11 cellular contexts compared by ENCODE assay signal in the genomic region with DNA sequence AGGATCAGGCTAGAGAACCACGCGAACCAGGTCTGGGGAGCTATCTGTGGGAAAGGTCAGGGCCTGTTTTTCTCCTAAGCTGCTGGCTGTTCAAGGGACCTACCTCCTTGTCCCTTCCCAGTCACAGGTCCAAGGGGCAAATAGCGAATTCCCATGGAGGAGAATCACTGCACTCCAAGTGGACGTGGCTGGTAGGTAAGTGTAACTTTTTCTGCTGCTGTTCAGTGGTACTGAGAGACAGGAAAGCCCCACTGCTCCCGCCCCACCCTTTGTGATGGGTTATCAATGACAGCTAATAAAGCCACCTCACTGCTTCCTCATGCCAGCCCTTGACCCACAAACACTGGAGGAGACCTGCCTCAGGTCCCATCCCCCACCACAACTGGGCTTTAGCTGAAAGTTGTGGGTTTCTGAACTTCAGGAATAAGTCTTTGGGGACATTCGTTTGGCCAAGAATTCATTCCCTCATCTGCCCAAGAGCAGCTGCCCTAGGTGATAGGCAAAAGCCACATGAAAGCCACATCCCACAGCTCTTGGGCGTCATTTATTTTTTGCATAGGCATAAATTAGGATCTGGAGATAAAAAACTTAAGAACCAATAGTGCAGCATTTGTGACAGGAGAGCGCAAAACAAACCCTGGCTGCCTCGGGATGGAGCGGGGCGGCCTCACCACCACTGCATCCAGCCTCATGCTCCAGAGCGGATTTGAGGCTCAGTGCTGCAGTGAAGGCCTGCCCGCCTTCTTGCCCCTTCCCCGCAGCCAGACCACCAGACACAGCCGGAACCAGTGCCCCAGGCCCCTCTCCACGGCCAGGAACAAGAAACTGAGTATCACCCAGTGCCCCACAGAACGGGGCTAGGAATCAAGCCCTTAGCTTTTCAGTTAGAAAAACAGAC. TPM values are rescaled to one million over a fixed set of nuclear protein-coding genes. Genes with fewer than 3 reads are reported as not detected.
A peak's percentile ranks its signal among the peaks of the same experiment; 100 is the strongest.
DNase-seq lines count a peak whose midpoint lies in the region; ATAC-seq, FAIRE-seq and TF ChIP-seq lines count a peak whose summit lies in the region.
"Had no signal": no experiment of that assay in that cellular context is flagged by ENCODE, and none has a peak within 500 bp of the region (broad histone marks: within the 10 kb centered on the region; RNA-seq: fewer than 3 reads in every experiment).

No MANE protein-coding gene starts in this region.

- no peak for TF ChIP-seq EP300 in K562 (IDR thresholded peaks at IDR 0.05; ENCODE audit: low read length)

- H3K36me3 Mint-ChIP-seq in activated CD4-positive, alpha-beta T cell treated with anti-CD3 and anti-CD28 coated beads, Interleukin-2, amount 10 ng/mL, durations not matched to agents 7 days and 5 days (ENCODE audit: low read depth) = peaks cover 70% of the 10 kb centered on the region

- no peaks in the 10 kb centered on the region; the same call in 1 of the 2 replicates for H4K20me1 ChIP-seq in K562 (replicated peaks; ENCODE audit: control insufficient read depth, insufficient read depth, low read length)

- in situ Hi-C loops in K562 (cut with MboI) = no loop called here

- H3K4me1 Mint-ChIP-seq in activated CD4-positive, alpha-beta T cell treated with anti-CD3 and anti-CD28 coated beads, Interleukin-2, amount 10 ng/mL, durations not matched to agents 7 days and 5 days = peaks cover 51% of the 10 kb centered on the region

- H3K27me3 ChIP-seq in K562 (ENCODE audit: control insufficient read depth in 2 of 2, insufficient read depth in 2 of 2, low read length in 2 of 2) = no peaks in the 10 kb centered on the region
- H3K27me3 ChIP-seq: brain microvascular endothelial cell had no signal

- H3K4me3 Mint-ChIP-seq in activated CD4-positive, alpha-beta T cell treated with anti-CD3 and anti-CD28 coated beads, Interleukin-2, amount 10 ng/mL, durations not matched to agents 7 days and 5 days = peak overlapping the region; percentile 34

- no peak for DNase-seq in activated CD4-positive, alpha-beta T cell treated with anti-CD3 and anti-CD28 coated beads, Interleukin-2, amount 10 ng/mL, durations not matched to agents 7 days and 5 days
- DNase-seq in activated CD4-positive, alpha-beta T cell treated with anti-CD3 and anti-CD28 coated beads for 48 hours = no peak
- no peak for DNase-seq in K562 (ENCODE audit: extremely low read depth in 1 of 4, low spot score in 3 of 4)
- no peak for DNase-seq in NCI-H1092 (lab: John Stamatoyannopoulos, UW)
- no peak for DNase-seq in NCI-H82 treated with DMSO at 0.1 percent for 48 hours (lab: John Stamatoyannopoulos, UW; ENCODE audit: unreplicated experiment)
- DNase-seq in activated CD4-positive, CD25-positive, alpha-beta regulatory T cell (lab: John Stamatoyannopoulos, UW) = no peak
- DNase-seq: brain microvascular endothelial cell had no signal

- intact Hi-C loops in K562 (cut with micrococcal nuclease) = no loop called here

- H3K4me2 ChIP-seq in K562 (ENCODE audit: insufficient read depth, low read length) = no peak overlapping the region

- POLR2A ChIA-PET in activated CD4-positive, alpha-beta T cell treated with anti-CD3 and anti-CD28 coated beads, Interleukin-2, amount 10 ng/mL, durations not matched to agents 7 days and 5 days (lab: Charles Lee) = interaction anchor here (0.7 to 1.6 kb wide), 3 partner anchors 20 to 76 kb away, joined by 3 to 5 read pairs (median 3); partner anchors contain the start of gene GTPBP1
- POLR2A ChIA-PET in K562 (lab: Yijun Ruan, JAX) = interaction anchor here (0.9 to 3.4 kb wide), 8 partner anchors 9 to 29 kb away, joined by 3 to 24 read pairs (median 4); partner anchors contain the start of genes GTPBP1 and SUN2

- 81% methylated on average over 13 of the region's 17 CpGs for WGBS in K562 (ENCODE audit: insufficient coverage, low coverage, missing lambda C conversion rate)
- whole genome bisulfite sequencing in mesodermal cell (ENCODE audit: insufficient coverage in 2 of 2), 2 experiments = 93 to 99% methylated on average over 10 to 12 of the region's 17 CpGs

- TF ChIP-seq POLR2A in K562 (conservative IDR thresholded peaks at IDR 0.05) = no peak

- no peak for TF ChIP-seq CTCF in K562 (IDR thresholded peaks at IDR 0.05 in 2 of 3, conservative IDR thresholded peaks at IDR 0.05 in 1 of 3; ENCODE audit: insufficient read depth in 2 of 3, low read depth in 1 of 3, low read length in 3 of 3)

- FAIRE-seq in K562 (lab: Jason Lieb, UNC) = no peak

- CTCF ChIA-PET in activated CD4-positive, alpha-beta T cell treated with anti-CD3 and anti-CD28 coated beads, Interleukin-2, amount 10 ng/mL, durations not matched to agents 7 days and 5 days (lab: Charles Lee) = interaction anchor here (0.6 to 2.7 kb wide), 11 partner anchors 10 to 58 kb away, joined by 3 to 16 read pairs (median 4); partner anchors contain the start of gene TOMM22
- CTCF ChIA-PET in K562 (lab: Yijun Ruan, JAX; ENCODE audit: low intra/inter-chr PET ratio) = no interaction called here

- no peak overlapping the region for H3K9ac ChIP-seq in K562 (ENCODE audit: insufficient read depth in 1 of 2, low read depth in 2 of 2, low read length in 2 of 2)

- H3K27ac Mint-ChIP-seq in activated CD4-positive, alpha-beta T cell treated with anti-CD3 and anti-CD28 coated beads, Interleukin-2, amount 10 ng/mL, durations not matched to agents 7 days and 5 days = peak overlapping the region; percentile 87

- H3K4me1 ChIP-seq in K562 (replicated peaks in 1 of 2; ENCODE audit: control insufficient read depth in 2 of 2, insufficient read depth in 2 of 2, low read length in 2 of 2) = peaks cover 0 to 13% of the 10 kb centered on the region in 2 experiments; a peak in 2 of 5 replicates
- peaks cover 6% of the 10 kb centered on the region for H3K4me1 ChIP-seq in mesodermal cell (ENCODE audit: control insufficient read depth, insufficient read depth, low read length, poor library complexity, severe bottlenecking)

- H2AFZ ChIP-seq in K562 (ENCODE audit: low read depth, low read length) = no peak overlapping the region

- no peaks in the 10 kb centered on the region for H3K79me2 ChIP-seq in K562 (ENCODE audit: control insufficient read depth, insufficient read depth, low read length)

- H3K4me3 ChIP-seq in K562 (no peak overlapping the region), mesodermal cell (ENCODE audit: extremely low read depth, insufficient read depth, low read length, poor library complexity, severe bottlenecking) (no peak overlapping the region)
- H3K4me3 ChIP-seq: skin epidermis had no signal

- H3K9me3 ChIP-seq in K562 (replicated peaks; ENCODE audit: control insufficient read depth, insufficient read depth, low read depth, low read length) = no peaks in the 10 kb centered on the region
- no peaks in the 10 kb centered on the region for H3K9me3 ChIP-seq in mesodermal cell (ENCODE audit: control insufficient read depth, low read length)

- no peaks in the 10 kb centered on the region for H3K27me3 Mint-ChIP-seq in activated CD4-positive, alpha-beta T cell treated with anti-CD3 and anti-CD28 coated beads, Interleukin-2, amount 10 ng/mL, durations not matched to agents 7 days and 5 days

- no peaks in the 10 kb centered on the region for H3K9me3 Mint-ChIP-seq in activated CD4-positive, alpha-beta T cell treated with anti-CD3 and anti-CD28 coated beads, Interleukin-2, amount 10 ng/mL, durations not matched to agents 7 days and 5 days

- BruUV-seq in K562 (replicated peaks; lab: Mats Ljungman, UMichigan) = TSS peak; percentile 61

- no peak for TF ChIP-seq RAD21 in K562 (CRISPR knock-in tag; conservative IDR thresholded peaks at IDR 0.05 in 1 of 2, IDR thresholded peaks at IDR 0.05 in 1 of 2)

- H3K36me3 ChIP-seq in K562 (ENCODE audit: control insufficient read depth, insufficient read depth, low read length) (peaks cover 92% of the 10 kb centered on the region; the same call in 2 of the 3 replicates), mesodermal cell (ENCODE audit: control insufficient read depth, insufficient read depth, low read length) (peaks cover 88% of the 10 kb centered on the region)

- no peak for ATAC-seq in K562

- H3K27ac ChIP-seq in K562 (ENCODE audit: extremely low read depth, low read depth, low read length) = no peak overlapping the region
- peak overlapping the region; percentile 5 for H3K27ac ChIP-seq in mesodermal cell (ENCODE audit: low read depth, low read length, severe bottlenecking)
- H3K27ac ChIP-seq in temporal lobe (ENCODE audit: low read depth, low read length) = peak overlapping the region; percentile 99
- H3K27ac ChIP-seq: brain microvascular endothelial cell, HL-60 had no signal

- H3K9me1 ChIP-seq in K562 (ENCODE audit: control insufficient read depth, insufficient read depth, low read length) = no peaks in the 10 kb centered on the region

RNA-seq across cellular contexts. Expression of gene SUN2, which starts 21.3 kb away (rescaled TPM):
- total RNA-seq in activated CD4-positive, alpha-beta T cell treated with anti-CD3 and anti-CD28 coated beads, Interleukin-2, amount 10 ng/mL, durations not matched to agents 7 days and 5 days = 100 to 1,000 TPM; 582 to 702 TPM
- 38.9 and 115 TPM in 2 replicates for total RNA-seq in K562 (2011; cell fraction: chromatin; rRNA removed; ENCODE audit: low replicate concordance)
- total RNA-seq in K562 (2011; cell fraction: nucleolus; rRNA removed) = 125 TPM in 2 replicates
- total RNA-seq in K562 (2011; cell fraction: nucleoplasm; rRNA removed) = 65.3 and 80.1 TPM in 2 replicates
- total RNA-seq in K562 (2014; rRNA removed) (31.0 and 42.6 TPM in 2 replicates), K562 (2014; rRNA removed; fragmentation: Illumina TruSeq; extraction: Trizol) (5.2 and 7.1 TPM in 2 replicates), K562 (2015; rRNA removed; fragmentation: Illumina TruSeq; extraction: Trizol) (18.2 and 19.5 TPM in 2 replicates), K562 (2021) (37.2 and 38.8 TPM in 2 replicates), temporal lobe (77.9 TPM)
- polyA plus RNA-seq in K562 (2011; rRNA removed) (16.7 and 26.9 TPM in 2 replicates), K562 (2014; fragmentation: Illumina TruSeq; extraction: Trizol) (13.8 and 22.6 TPM in 2 replicates), K562 (2014; fragmentation: Nextera tagmentation; extraction: Ambion mirVana) (under 1 TPM; 0.11 to 0.21 TPM), K562 (2014; rRNA removed) (27.8 and 31.5 TPM in 2 replicates)
- polyA plus RNA-seq in K562 (2011; cell fraction: cytosol; rRNA removed) = 23.3 and 36.3 TPM in 2 replicates
- polyA plus RNA-seq in K562 (2011; cell fraction: nucleus; rRNA removed) = 62.6 and 82.3 TPM in 2 replicates
- polyA plus RNA-seq in K562 (2012) = 27.0 and 67.0 TPM in 2 replicates
- 9.1 and 19.4 TPM in 2 replicates for polyA minus RNA-seq in K562 (2011; rRNA and poly(A)+ RNA removed)
- polyA minus RNA-seq in K562 (2011; cell fraction: cytosol; rRNA and poly(A)+ RNA removed) = 28.2 and 36.8 TPM in 2 replicates
- 28.8 and 33.5 TPM in 2 replicates for polyA minus RNA-seq in K562 (2011; cell fraction: nucleus; rRNA and poly(A)+ RNA removed)
- polyA plus RNA-seq in mesodermal cell (2013, experiment 1 of 2) = 68.4 TPM
- polyA plus RNA-seq in mesodermal cell (2013, experiment 2 of 2) = 49.5 TPM

RNA-seq across cellular contexts. Expression of gene GTPBP1, which starts 28.7 kb away (rescaled TPM):
- total RNA-seq in activated CD4-positive, alpha-beta T cell treated with anti-CD3 and anti-CD28 coated beads, Interleukin-2, amount 10 ng/mL, durations not matched to agents 7 days and 5 days = 10 to 100 TPM; 68.5 to 77.1 TPM
- 178 and 289 TPM in 2 replicates for total RNA-seq in K562 (2011; cell fraction: chromatin; rRNA removed; ENCODE audit: low replicate concordance)
- total RNA-seq in K562 (2011; cell fraction: nucleolus; rRNA removed) = 122 and 125 TPM in 2 replicates
- total RNA-seq in K562 (2011; cell fraction: nucleoplasm; rRNA removed) = 108 and 125 TPM in 2 replicates
- total RNA-seq in K562 (2014; rRNA removed) (24.4 and 25.0 TPM in 2 replicates), K562 (2014; rRNA removed; fragmentation: Illumina TruSeq; extraction: Trizol) (14.5 and 17.5 TPM in 2 replicates), K562 (2015; rRNA removed; fragmentation: Illumina TruSeq; extraction: Trizol) (15.9 and 16.0 TPM in 2 replicates), K562 (2021) (43.0 and 53.2 TPM in 2 replicates), temporal lobe (28.5 TPM)
- polyA plus RNA-seq in K562 (2011; rRNA removed) (23.3 and 38.4 TPM in 2 replicates), K562 (2014; fragmentation: Illumina TruSeq; extraction: Trizol) (30.6 and 38.6 TPM in 2 replicates), K562 (2014; fragmentation: Nextera tagmentation; extraction: Ambion mirVana) (under 1 TPM; 0.83 to 0.95 TPM), K562 (2014; rRNA removed) (30.9 and 32.6 TPM in 2 replicates)
- polyA plus RNA-seq in K562 (2011; cell fraction: cytosol; rRNA removed) = 17.9 and 20.7 TPM in 2 replicates
- polyA plus RNA-seq in K562 (2011; cell fraction: nucleus; rRNA removed) = 79.8 and 120 TPM in 2 replicates
- polyA plus RNA-seq in K562 (2012) = 22.5 and 29.8 TPM in 2 replicates
- 57.9 and 59.7 TPM in 2 replicates for polyA minus RNA-seq in K562 (2011; rRNA and poly(A)+ RNA removed)
- 24.3 and 38.6 TPM in 2 replicates for polyA minus RNA-seq in K562 (2011; cell fraction: cytosol; rRNA and poly(A)+ RNA removed)
- 57.2 and 62.2 TPM in 2 replicates for polyA minus RNA-seq in K562 (2011; cell fraction: nucleus; rRNA and poly(A)+ RNA removed)
- 44.4 TPM for polyA plus RNA-seq in mesodermal cell (2013, experiment 1 of 2)
- polyA plus RNA-seq in mesodermal cell (2013, experiment 2 of 2) = 39.6 TPM

RNA-seq across cellular contexts. Expression of gene JOSD1, which starts 33.7 kb away (rescaled TPM):
- total RNA-seq in activated CD4-positive, alpha-beta T cell treated with anti-CD3 and anti-CD28 coated beads, Interleukin-2, amount 10 ng/mL, durations not matched to agents 7 days and 5 days = 10 to 100 TPM; 56.4 to 61.8 TPM
- 36.0 and 46.4 TPM in 2 replicates for total RNA-seq in K562 (2011; cell fraction: chromatin; rRNA removed; ENCODE audit: low replicate concordance)
- total RNA-seq in K562 (2011; cell fraction: nucleolus; rRNA removed) = 31.5 and 32.4 TPM in 2 replicates
- total RNA-seq in K562 (2011; cell fraction: nucleoplasm; rRNA removed) = 31.9 and 36.6 TPM in 2 replicates
- total RNA-seq in K562 (2014; rRNA removed) (28.0 and 33.9 TPM in 2 replicates), K562 (2014; rRNA removed; fragmentation: Illumina TruSeq; extraction: Trizol) (30.0 and 30.4 TPM in 2 replicates), K562 (2015; rRNA removed; fragmentation: Illumina TruSeq; extraction: Trizol) (26.0 and 26.7 TPM in 2 replicates), K562 (2021) (36.7 and 39.1 TPM in 2 replicates), temporal lobe (44.5 TPM)
- polyA plus RNA-seq in K562 (2011; rRNA removed) (31.6 and 31.8 TPM in 2 replicates), K562 (2014; fragmentation: Illumina TruSeq; extraction: Trizol) (33.0 and 34.1 TPM in 2 replicates), K562 (2014; fragmentation: Nextera tagmentation; extraction: Ambion mirVana) (1 to 10 TPM; 8.9 to 9.5 TPM), K562 (2014; rRNA removed) (30.4 and 30.7 TPM in 2 replicates)
- polyA plus RNA-seq in K562 (2011; cell fraction: cytosol; rRNA removed) = 34.7 and 36.9 TPM in 2 replicates
- 35.2 and 39.9 TPM in 2 replicates for polyA plus RNA-seq in K562 (2011; cell fraction: nucleus; rRNA removed)
- polyA plus RNA-seq in K562 (2012) = 25.7 and 27.9 TPM in 2 replicates
- polyA minus RNA-seq in K562 (2011; rRNA and poly(A)+ RNA removed) = 19.3 and 25.4 TPM in 2 replicates
- 19.6 and 27.1 TPM in 2 replicates for polyA minus RNA-seq in K562 (2011; cell fraction: cytosol; rRNA and poly(A)+ RNA removed)
- 9.8 and 16.9 TPM in 2 replicates for polyA minus RNA-seq in K562 (2011; cell fraction: nucleus; rRNA and poly(A)+ RNA removed)
- 31.7 TPM for polyA plus RNA-seq in mesodermal cell (2013, experiment 1 of 2)
- polyA plus RNA-seq in mesodermal cell (2013, experiment 2 of 2) = 28.9 TPM

RNA-seq across cellular contexts. Expression of gene TOMM22, which starts 52.7 kb away (rescaled TPM):
- total RNA-seq in activated CD4-positive, alpha-beta T cell treated with anti-CD3 and anti-CD28 coated beads, Interleukin-2, amount 10 ng/mL, durations not matched to agents 7 days and 5 days = 10 to 100 TPM; 83.0 to 88.9 TPM
- 7.9 and 9.6 TPM in 2 replicates for total RNA-seq in K562 (2011; cell fraction: chromatin; rRNA removed; ENCODE audit: low replicate concordance)
- 13.2 and 14.2 TPM in 2 replicates for total RNA-seq in K562 (2011; cell fraction: nucleolus; rRNA removed)
- 17.9 and 24.1 TPM in 2 replicates for total RNA-seq in K562 (2011; cell fraction: nucleoplasm; rRNA removed)
- 73.8 and 92.1 TPM in 2 replicates for total RNA-seq in K562 (2014; rRNA removed)
- 78.6 and 87.9 TPM in 2 replicates for total RNA-seq in K562 (2014; rRNA removed; fragmentation: Illumina TruSeq; extraction: Trizol)
- total RNA-seq in K562 (2015; rRNA removed; fragmentation: Illumina TruSeq; extraction: Trizol) = 76.2 and 82.8 TPM in 2 replicates
- 101 and 108 TPM in 2 replicates for total RNA-seq in K562 (2021)
- 46.9 and 49.6 TPM in 2 replicates for polyA plus RNA-seq in K562 (2011; rRNA removed)
- polyA plus RNA-seq in K562 (2011; cell fraction: cytosol; rRNA removed) = 26.6 and 63.0 TPM in 2 replicates
- polyA plus RNA-seq in K562 (2011; cell fraction: nucleus; rRNA removed) = 11.8 and 22.9 TPM in 2 replicates
- 35.2 and 85.7 TPM in 2 replicates for polyA plus RNA-seq in K562 (2012)
- polyA plus RNA-seq in K562 (2014; fragmentation: Illumina TruSeq; extraction: Trizol) = 97.6 and 101 TPM in 2 replicates
- polyA plus RNA-seq in K562 (2014; fragmentation: Nextera tagmentation; extraction: Ambion mirVana) = 10 to 100 TPM; 25.8 to 36.3 TPM
- polyA plus RNA-seq in K562 (2014; rRNA removed) = 58.3 and 59.8 TPM in 2 replicates
- 32.7 and 35.9 TPM in 2 replicates for polyA minus RNA-seq in K562 (2011; rRNA and poly(A)+ RNA removed)
- polyA minus RNA-seq in K562 (2011; cell fraction: cytosol; rRNA and poly(A)+ RNA removed) = 19.9 and 33.9 TPM in 2 replicates
- 4.8 and 9.8 TPM in 2 replicates for polyA minus RNA-seq in K562 (2011; cell fraction: nucleus; rRNA and poly(A)+ RNA removed)
- polyA plus RNA-seq in mesodermal cell (2013, experiment 1 of 2) = 80.7 TPM
- polyA plus RNA-seq in mesodermal cell (2013, experiment 2 of 2) = 74.0 TPM
- 31.0 TPM for total RNA-seq in temporal lobe

RNA-seq across cellular contexts. Expression of gene DNAL4, which starts 59.5 kb away (rescaled TPM):
- total RNA-seq in activated CD4-positive, alpha-beta T cell treated with anti-CD3 and anti-CD28 coated beads, Interleukin-2, amount 10 ng/mL, durations not matched to agents 7 days and 5 days = 10 to 100 TPM in 1 of 2 experiments, 1 to 10 TPM in 1; 7.9 to 10.2 TPM
- 3.5 and 3.8 TPM in 2 replicates for total RNA-seq in K562 (2011; cell fraction: chromatin; rRNA removed; ENCODE audit: low replicate concordance)
- 4.2 and 5.8 TPM in 2 replicates for total RNA-seq in K562 (2011; cell fraction: nucleolus; rRNA removed)
- 4.4 and 4.5 TPM in 2 replicates for total RNA-seq in K562 (2011; cell fraction: nucleoplasm; rRNA removed)
- total RNA-seq in K562 (2014; rRNA removed) = 5.2 and 7.5 TPM in 2 replicates
- total RNA-seq in K562 (2014; rRNA removed; fragmentation: Illumina TruSeq; extraction: Trizol) = 4.2 and 4.7 TPM in 2 replicates
- total RNA-seq in K562 (2015; rRNA removed; fragmentation: Illumina TruSeq; extraction: Trizol) = 4.7 and 5.6 TPM in 2 replicates
- 5.9 and 6.1 TPM in 2 replicates for total RNA-seq in K562 (2021)
- 6.9 and 8.9 TPM in 2 replicates for polyA plus RNA-seq in K562 (2011; rRNA removed)
- polyA plus RNA-seq in K562 (2011; cell fraction: cytosol; rRNA removed) = 10.5 and 12.7 TPM in 2 replicates
- 8.2 and 8.3 TPM in 2 replicates for polyA plus RNA-seq in K562 (2011; cell fraction: nucleus; rRNA removed)
- 6.6 and 12.2 TPM in 2 replicates for polyA plus RNA-seq in K562 (2012)
- polyA plus RNA-seq in K562 (2014; fragmentation: Illumina TruSeq; extraction: Trizol) = 9.4 and 11.3 TPM in 2 replicates
- polyA plus RNA-seq in K562 (2014; fragmentation: Nextera tagmentation; extraction: Ambion mirVana) = under 1 TPM; 0.20 to 0.70 TPM
- polyA plus RNA-seq in K562 (2014; rRNA removed) = 7.8 and 8.3 TPM in 2 replicates
- 3.1 and 3.3 TPM in 2 replicates for polyA minus RNA-seq in K562 (2011; rRNA and poly(A)+ RNA removed)
- polyA minus RNA-seq in K562 (2011; cell fraction: cytosol; rRNA and poly(A)+ RNA removed) = 1.7 and 1.8 TPM in 2 replicates
- 1.8 and 2.8 TPM in 2 replicates for polyA minus RNA-seq in K562 (2011; cell fraction: nucleus; rRNA and poly(A)+ RNA removed)
- 24.7 TPM for polyA plus RNA-seq in mesodermal cell (2013, experiment 1 of 2)
- polyA plus RNA-seq in mesodermal cell (2013, experiment 2 of 2) = 20.3 TPM
- total RNA-seq in temporal lobe = 17.7 TPM
